1 cellular context compared by ENCODE assay signal in genomic region chr20:48139262-48140041, GRCh38.
TF ChIP-seq lines count a peak whose summit lies in the region.

No MANE protein-coding gene starts in this region.

TF ChIP-seq in SK-N-SH treated with all-trans-retinoic acid at 6 μM for 48 hours, 23 proteins besides CTCF, POLR2A, EP300 and RAD21 (continued from another document):
- TF ChIP-seq POU6F1 (CRISPR knock-in tag; IDR thresholded peaks at IDR 0.05; ENCODE audit: borderline replicate concordance, low read depth) (no peak), ISL1 (CRISPR knock-in tag; IDR thresholded peaks at IDR 0.05) (peak; percentile 98), CSDC2 (CRISPR knock-in tag; IDR thresholded peaks at IDR 0.05) (peak; percentile 100)
